15 cellular contexts compared by ENCODE assay signal in genomic region chr11:102364991-102365390, GRCh38.
"Had no signal": no experiment of that assay in that cellular context is flagged by ENCODE, and none has a peak within 500 bp of the region (broad histone marks: within the 10 kb centered on the region; RNA-seq: fewer than 3 reads in every experiment).

No MANE protein-coding gene starts in this region.

- H3K4me3 Mint-ChIP-seq: activated naive CD4-positive, alpha-beta T cell treated with anti-CD3 and anti-CD28 coated beads for 36 hours had no signal

- H3K9ac ChIP-seq: parathyroid adenoma had no signal

- DNase-seq: activated CD4-positive, alpha-beta T cell treated with anti-CD3 and anti-CD28 coated beads for 1 hour; activated naive CD4-positive, alpha-beta T cell treated with anti-CD3 and anti-CD28 coated beads for 36 hours; activated T-cell treated with anti-CD3 and anti-CD28 coated beads for 4 hours; adrenal gland; cerebellar nuclear complex; effector CD4-positive, alpha-beta T cell; head of caudate nucleus; left lung; stimulated activated CD4-positive, alpha-beta T cell treated with anti-CD3 and anti-CD28 coated beads, Interleukin-4, amount 100 ng/mL, for 1 hour; thyroid gland; WERI-Rb-1 had no signal

- H3K27me3 ChIP-seq: adrenal gland, left lung, neutrophil, thyroid gland had no signal

- H3K4me3 ChIP-seq: adrenal gland, left lung, smooth muscle cell, thyroid gland had no signal

- H3K27ac Mint-ChIP-seq: activated naive CD4-positive, alpha-beta T cell treated with anti-CD3 and anti-CD28 coated beads for 36 hours had no signal

- H3K9me3 ChIP-seq: left lung, neutrophil, thyroid gland had no signal

- ATAC-seq: left lung, sciatic nerve had no signal

- H3K4me1 ChIP-seq: left lung, parathyroid adenoma, thyroid gland had no signal

- H2AFZ ChIP-seq: parathyroid adenoma had no signal

- H3K4me2 ChIP-seq: smooth muscle cell had no signal

- H3K27ac ChIP-seq: adrenal gland, left lung, parathyroid adenoma, thyroid gland, WERI-Rb-1 had no signal
